Comparison of ENCODE assay signal across 25 cellular contexts in the genomic region with DNA sequence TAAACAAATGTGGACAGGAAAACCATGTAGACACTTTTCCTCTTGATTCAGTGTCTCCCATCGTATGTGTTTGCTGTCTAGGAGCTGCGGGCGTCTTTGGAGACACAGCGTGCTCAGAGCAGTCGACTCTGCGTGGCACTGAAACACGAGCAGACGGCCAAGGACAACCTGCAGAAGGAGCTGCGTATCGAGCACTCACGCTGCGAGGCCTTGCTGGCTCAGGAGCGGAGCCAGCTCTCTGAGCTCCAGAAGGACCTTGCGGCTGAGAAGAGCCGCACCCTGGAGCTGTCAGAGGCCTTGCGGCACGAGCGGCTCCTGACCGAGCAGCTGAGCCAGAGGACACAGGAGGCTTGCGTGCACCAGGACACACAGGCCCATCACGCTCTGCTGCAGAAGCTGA. TPM values are rescaled to one million over a fixed set of nuclear protein-coding genes. Genes with fewer than 3 reads are reported as not detected.
DNase-seq lines count a peak whose midpoint lies in the region; ATAC-seq and TF ChIP-seq lines count a peak whose summit lies in the region.
"Had no signal": no experiment of that assay in that cellular context is flagged by ENCODE, and none has a peak within 500 bp of the region (broad histone marks: within the 10 kb centered on the region; RNA-seq: fewer than 3 reads in every experiment).

No MANE protein-coding gene starts in this region.

- H3K36me3 Mint-ChIP-seq in activated naive CD8-positive, alpha-beta T cell treated with anti-CD3 and anti-CD28 coated beads, Interleukin-2, amount 10 ng/mL, durations not matched to agents 7 days and 5 days, result peaks cover 33% of the 10 kb centered on the region
- peaks cover 48% of the 10 kb centered on the region for H3K36me3 Mint-ChIP-seq in endodermal cell (ENCODE audit: low read depth)
- peaks cover 34 to 62% of the 10 kb centered on the region in 2 donors for H3K36me3 Mint-ChIP-seq in stimulated activated naive B cell treated with anti-CD40 and anti-IgM and Interleukin-4, amounts not matched to agents 10 μg/mL and 1 μg/mL and 100 μg/mL, for 72 hours

- H3K9me3 Mint-ChIP-seq in activated naive CD8-positive, alpha-beta T cell treated with anti-CD3 and anti-CD28 coated beads, Interleukin-2, amount 10 ng/mL, durations not matched to agents 7 days and 5 days, result no peaks in the 10 kb centered on the region
- H3K9me3 Mint-ChIP-seq in endodermal cell, result no peaks in the 10 kb centered on the region
- H3K9me3 Mint-ChIP-seq in stimulated activated naive B cell treated with anti-CD40 and anti-IgM and Interleukin-4, amounts not matched to agents 10 μg/mL and 1 μg/mL and 100 μg/mL, for 72 hours, result no peaks in the 10 kb centered on the region
- H3K9me3 Mint-ChIP-seq: naive B cell had no signal

- peak; percentile 21 for DNase-seq in left ventricle myocardium superior
- DNase-seq in Right ventricle myocardium superior, result no peak
- DNase-seq in activated naive CD8-positive, alpha-beta T cell treated with anti-CD3 and anti-CD28 coated beads, Interleukin-2, amount 10 ng/mL, durations not matched to agents 7 days and 5 days, result no peak
- DNase-seq in endodermal cell, result peak; percentile 32
- no peak for DNase-seq in stimulated activated naive B cell treated with anti-CD40 and anti-IgM and Interleukin-4, amounts not matched to agents 10 μg/mL and 1 μg/mL and 100 μg/mL, for 72 hours
- DNase-seq in NCI-H2171 (lab: John Stamatoyannopoulos, UW), result no peak
- no peak for DNase-seq in neuronal stem cell (ENCODE audit: low spot score)
- DNase-seq in iPS-NIHi7 (ENCODE audit: extremely low spot score), result no peak
- DNase-seq: activated gamma-delta T cell; activated T-cell treated with anti-CD3 and anti-CD28 coated beads, Interleukin-2, amount 50 U/mL, for 1 hour; amniotic stem cell; BE2C; COR-L47; dermis blood vessel endothelial cell; DMS79 treated with DMSO at 0.1 percent for 48 hours; gastrocnemius medialis; naive B cell; NCI-H1436 treated with DMSO at 0.1 percent for 48 hours; SK-N-SH; stimulated activated CD4-positive, alpha-beta T cell treated with anti-CD3 and anti-CD28 coated beads, Interleukin-1b, Interleukin-23, amount 100 ng/mL, for 48 hours; stimulated activated CD8-positive, alpha-beta memory T cell treated with anti-CD3 and anti-CD28 coated beads, Interleukin-4, amount 100 ng/mL, for 48 hours; trophoblast cell had no signal

- H3K4me3 Mint-ChIP-seq in activated naive CD8-positive, alpha-beta T cell treated with anti-CD3 and anti-CD28 coated beads, Interleukin-2, amount 10 ng/mL, durations not matched to agents 7 days and 5 days, result peak overlapping the region; percentile 43
- no peak overlapping the region for H3K4me3 Mint-ChIP-seq in endodermal cell
- no peak overlapping the region for H3K4me3 Mint-ChIP-seq in stimulated activated naive B cell treated with anti-CD40 and anti-IgM and Interleukin-4, amounts not matched to agents 10 μg/mL and 1 μg/mL and 100 μg/mL, for 72 hours
- H3K4me3 Mint-ChIP-seq: naive B cell had no signal

- H3K27me3 ChIP-seq in endodermal cell (ENCODE audit: control insufficient read depth, insufficient read depth, low read length, poor library complexity, severe bottlenecking), result no peaks in the 10 kb centered on the region
- H3K27me3 ChIP-seq in neuronal stem cell (ENCODE audit: control insufficient read depth in 3 of 3, insufficient read depth in 3 of 3, low read depth in 1 of 3, low read length in 3 of 3), result no peaks in the 10 kb centered on the region
- H3K27me3 ChIP-seq: BE2C, breast epithelium, gastrocnemius medialis, ovary had no signal

- no peaks in the 10 kb centered on the region for H3K27me3 Mint-ChIP-seq in activated naive CD8-positive, alpha-beta T cell treated with anti-CD3 and anti-CD28 coated beads, Interleukin-2, amount 10 ng/mL, durations not matched to agents 7 days and 5 days
- H3K27me3 Mint-ChIP-seq in endodermal cell (ENCODE audit: insufficient read depth), result no peaks in the 10 kb centered on the region
- H3K27me3 Mint-ChIP-seq in stimulated activated naive B cell treated with anti-CD40 and anti-IgM and Interleukin-4, amounts not matched to agents 10 μg/mL and 1 μg/mL and 100 μg/mL, for 72 hours, result no peaks in the 10 kb centered on the region
- H3K27me3 Mint-ChIP-seq: naive B cell had no signal

- POLR2A ChIA-PET in activated naive CD8-positive, alpha-beta T cell treated with anti-CD3 and anti-CD28 coated beads, Interleukin-2, amount 10 ng/mL, durations not matched to agents 7 days and 5 days (lab: Charles Lee), result no interaction called here

- no peak overlapping the region for H3K27ac ChIP-seq in endodermal cell (ENCODE audit: low read depth, low read length)
- H3K27ac ChIP-seq in neuronal stem cell (replicated peaks; ENCODE audit: low read length), result no peak overlapping the region
- H3K27ac ChIP-seq: breast epithelium, gastrocnemius medialis, ovary, skin epidermis had no signal

- no peak for TF ChIP-seq CTCF in endodermal cell (conservative IDR thresholded peaks at IDR 0.05)

- H3K27ac Mint-ChIP-seq in activated naive CD8-positive, alpha-beta T cell treated with anti-CD3 and anti-CD28 coated beads, Interleukin-2, amount 10 ng/mL, durations not matched to agents 7 days and 5 days, result peak overlapping the region; percentile 86
- H3K27ac Mint-ChIP-seq in endodermal cell, result no peak overlapping the region
- H3K27ac Mint-ChIP-seq in stimulated activated naive B cell treated with anti-CD40 and anti-IgM and Interleukin-4, amounts not matched to agents 10 μg/mL and 1 μg/mL and 100 μg/mL, for 72 hours, result peak overlapping the region; percentile 16

- 94 to 97% methylated on average over 20 to 21 of the region's 21 CpGs for WGBS in endodermal cell (ENCODE audit: insufficient coverage in 1 of 2, insufficient read length in 1 of 2), 2 experiments
- WGBS in neuronal stem cell (ENCODE audit: extremely low coverage in 2 of 2, insufficient read length in 2 of 2, insufficient replicate concordance in 1 of 2), 2 donors, result no CpG with 5 or more reads among the region's 21 CpGs

- H2BK5ac ChIP-seq in neuronal stem cell (ENCODE audit: low read length), result no peak overlapping the region

- H3K4me2 ChIP-seq in neuronal stem cell (ENCODE audit: insufficient read depth, low read length, poor library complexity, severe bottlenecking), result no peak overlapping the region
- H3K4me2 ChIP-seq: SK-N-SH had no signal

- H3K14ac ChIP-seq in neuronal stem cell (ENCODE audit: low read length), result no peak overlapping the region

- H3K4ac ChIP-seq in neuronal stem cell (ENCODE audit: low read length), result no peak overlapping the region

- H2BK120ac ChIP-seq in neuronal stem cell (ENCODE audit: low read depth, low read length), result no peak overlapping the region

- no peak overlapping the region for H2BK15ac ChIP-seq in neuronal stem cell (ENCODE audit: low read length)

- peaks cover 7% of the 10 kb centered on the region for H3K4me1 Mint-ChIP-seq in activated naive CD8-positive, alpha-beta T cell treated with anti-CD3 and anti-CD28 coated beads, Interleukin-2, amount 10 ng/mL, durations not matched to agents 7 days and 5 days
- H3K4me1 Mint-ChIP-seq in endodermal cell, result no peaks in the 10 kb centered on the region
- H3K4me1 Mint-ChIP-seq in stimulated activated naive B cell treated with anti-CD40 and anti-IgM and Interleukin-4, amounts not matched to agents 10 μg/mL and 1 μg/mL and 100 μg/mL, for 72 hours, result peaks cover 0 to 5% of the 10 kb centered on the region in 2 donors

- no peaks in the 10 kb centered on the region for H3K9me3 ChIP-seq in endodermal cell (ENCODE audit: control insufficient read depth, low read length)
- peaks cover 0 to 2% of the 10 kb centered on the region in 2 donors for H3K9me3 ChIP-seq in neuronal stem cell (replicated peaks in 1 of 2; ENCODE audit: control insufficient read depth in 2 of 2, insufficient read depth in 1 of 2, low read depth in 1 of 2, low read length in 2 of 2)
- H3K9me3 ChIP-seq: BE2C, breast epithelium, gastrocnemius medialis, ovary, SK-N-SH had no signal

- H3K4me3 ChIP-seq in endodermal cell (ENCODE audit: low read length), result no peak overlapping the region
- no peak overlapping the region for H3K4me3 ChIP-seq in neuronal stem cell (ENCODE audit: low read length in 2 of 2)
- H3K4me3 ChIP-seq: breast epithelium, gastrocnemius medialis, ovary, skin epidermis had no signal

- H3K18ac ChIP-seq in neuronal stem cell (ENCODE audit: low read length), result no peak overlapping the region

- H4K8ac ChIP-seq in neuronal stem cell (ENCODE audit: low read depth, low read length), result no peak overlapping the region

- peaks cover 4% of the 10 kb centered on the region for H3K79me1 ChIP-seq in neuronal stem cell (ENCODE audit: low read depth, low read length)

- H3K4me1 ChIP-seq in endodermal cell (ENCODE audit: control insufficient read depth, insufficient read depth, low read length), result no peaks in the 10 kb centered on the region
- no peaks in the 10 kb centered on the region for H3K4me1 ChIP-seq in neuronal stem cell (ENCODE audit: control insufficient read depth in 2 of 2, insufficient read depth in 1 of 2, low read depth in 1 of 2, low read length in 2 of 2)
- H3K4me1 ChIP-seq: BE2C, breast epithelium, gastrocnemius medialis had no signal

- H2AFZ ChIP-seq in neuronal stem cell (ENCODE audit: low read length), result no peak overlapping the region

- H3K36me3 ChIP-seq in endodermal cell (ENCODE audit: control insufficient read depth, insufficient read depth, low read length), result peaks cover 59% of the 10 kb centered on the region
- H3K36me3 ChIP-seq in neuronal stem cell (replicated peaks in 1 of 2; ENCODE audit: control insufficient read depth in 2 of 2, insufficient read depth in 2 of 2, low read length in 2 of 2), result peaks cover 52 to 95% of the 10 kb centered on the region in 2 donors
- H3K36me3 ChIP-seq: ovary had no signal

- H3K23ac ChIP-seq in neuronal stem cell (ENCODE audit: low read depth, low read length, poor library complexity), result no peak overlapping the region

- H2BK12ac ChIP-seq in neuronal stem cell (ENCODE audit: low read length), result no peak overlapping the region

- intact Hi-C loops in left ventricle myocardium superior (cut with micrococcal nuclease), result no loop called here
- intact Hi-C loops in Right ventricle myocardium superior (cut with DNase I), result no loop called here

- no peak for ATAC-seq in left ventricle myocardium superior
- no peak for ATAC-seq in Right ventricle myocardium superior (ENCODE audit: poor library complexity)
- ATAC-seq in activated naive CD8-positive, alpha-beta T cell treated with anti-CD3 and anti-CD28 coated beads, Interleukin-2, amount 10 ng/mL, durations not matched to agents 7 days and 5 days (ENCODE audit: low read depth), result no peak
- ATAC-seq in stimulated activated naive B cell treated with anti-CD40 and anti-IgM and Interleukin-4, amounts not matched to agents 10 μg/mL and 1 μg/mL and 100 μg/mL, for 72 hours (replicated peaks), result no peak
- ATAC-seq: gastrocnemius medialis had no signal

- no peak overlapping the region for H4K91ac ChIP-seq in neuronal stem cell (ENCODE audit: low read depth, low read length, poor library complexity)

- no peak overlapping the region for H3K9ac ChIP-seq in endodermal cell (ENCODE audit: extremely low read depth, low read length, poor library complexity, severe bottlenecking)
- H3K9ac ChIP-seq in neuronal stem cell (ENCODE audit: low read depth, low read length, poor library complexity), result no peak overlapping the region
- H3K9ac ChIP-seq: SK-N-SH had no signal

- H2AK5ac ChIP-seq in neuronal stem cell (ENCODE audit: low read depth, low read length), result no peak overlapping the region

RNA-seq across cellular contexts. Expression of a gene that starts 27.2 kb away (rescaled TPM):
- total RNA-seq in left ventricle myocardium superior (28.5 TPM), Right ventricle myocardium superior (21.6 TPM), endodermal cell (10 to 100 TPM; 51.0 to 52.2 TPM)
- total RNA-seq in activated naive CD8-positive, alpha-beta T cell treated with anti-CD3 and anti-CD28 coated beads, Interleukin-2, amount 10 ng/mL, durations not matched to agents 7 days and 5 days, result 10 to 100 TPM; 78.7 to 78.8 TPM
- polyA plus RNA-seq in endodermal cell (2013, experiment 1 of 2), result 41.5 TPM
- 38.8 TPM for polyA plus RNA-seq in endodermal cell (2013, experiment 2 of 2)
- polyA plus RNA-seq in neuronal stem cell (2013, experiment 1 of 2), result 24.0 TPM
- polyA plus RNA-seq in neuronal stem cell (2013, experiment 2 of 2), result 24.5 TPM

Comparison
In these comparisons a context has a peak if more than half of its experiments do, and no peak if none do; other contexts are left out.
1. DNase-seq: peak in left ventricle myocardium superior (single experiment) and endodermal cell (single experiment); none in Right ventricle myocardium superior (single experiment), activated naive CD8-positive, alpha-beta T cell treated with anti-CD3 and anti-CD28 coated beads, Interleukin-2, amount 10 ng/mL, durations not matched to agents 7 days and 5 days (single experiment), stimulated activated naive B cell treated with anti-CD40 and anti-IgM and Interleukin-4, amounts not matched to agents 10 μg/mL and 1 μg/mL and 100 μg/mL, for 72 hours (single experiment), NCI-H2171 (single experiment), neuronal stem cell (single experiment) and iPS-NIHi7 (single experiment).